Comparison of ENCODE assay signal across 1 cellular context in genomic region chr7:97027427-97028234, GRCh38.
TF ChIP-seq lines count a peak whose summit lies in the region.

No MANE protein-coding gene starts in this region.

TF ChIP-seq in GM12878, 131 proteins besides CTCF, POLR2A, EP300 and RAD21 (continued from another document):
- TF ChIP-seq, protein P1, sequence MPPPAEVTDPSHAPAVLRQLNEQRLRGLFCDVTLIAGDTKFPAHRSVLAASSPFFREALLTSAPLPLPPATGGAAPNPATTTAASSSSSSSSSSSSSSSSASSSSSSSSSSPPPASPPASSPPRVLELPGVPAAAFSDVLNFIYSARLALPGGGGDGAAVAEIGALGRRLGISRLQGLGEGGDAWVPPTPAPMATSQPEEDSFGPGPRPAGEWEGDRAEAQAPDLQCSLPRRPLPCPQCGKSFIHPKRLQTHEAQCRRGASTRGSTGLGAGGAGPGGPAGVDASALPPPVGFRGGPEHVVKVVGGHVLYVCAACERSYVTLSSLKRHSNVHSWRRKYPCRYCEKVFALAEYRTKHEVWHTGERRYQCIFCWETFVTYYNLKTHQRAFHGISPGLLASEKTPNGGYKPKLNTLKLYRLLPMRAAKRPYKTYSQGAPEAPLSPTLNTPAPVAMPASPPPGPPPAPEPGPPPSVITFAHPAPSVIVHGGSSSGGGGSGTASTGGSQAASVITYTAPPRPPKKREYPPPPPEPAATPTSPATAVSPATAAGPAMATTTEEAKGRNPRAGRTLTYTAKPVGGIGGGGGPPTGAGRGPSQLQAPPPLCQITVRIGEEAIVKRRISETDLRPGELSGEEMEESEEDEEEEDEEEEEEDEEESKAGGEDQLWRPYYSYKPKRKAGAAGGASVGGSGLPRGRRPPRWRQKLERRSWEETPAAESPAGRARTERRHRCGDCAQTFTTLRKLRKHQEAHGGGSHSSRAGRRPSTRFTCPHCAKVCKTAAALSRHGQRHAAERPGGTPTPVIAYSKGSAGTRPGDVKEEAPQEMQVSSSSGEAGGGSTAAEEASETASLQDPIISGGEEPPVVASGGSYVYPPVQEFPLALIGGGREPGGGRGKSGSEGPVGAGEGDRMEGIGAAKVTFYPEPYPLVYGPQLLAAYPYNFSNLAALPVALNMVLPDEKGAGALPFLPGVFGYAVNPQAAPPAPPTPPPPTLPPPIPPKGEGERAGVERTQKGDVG (CRISPR knock-in tag; IDR thresholded peaks at IDR 0.05): no peak
- TF ChIP-seq TCF3 (IDR thresholded peaks at IDR 0.05; ENCODE audit: borderline replicate concordance, insufficient read depth, low read depth, low read length) (no peak), MAX (IDR thresholded peaks at IDR 0.05; ENCODE audit: low read depth, low read length) (no peak), CHD4 (IDR thresholded peaks at IDR 0.05) (no peak), WRNIP1 (IDR thresholded peaks at IDR 0.05; ENCODE audit: borderline replicate concordance, low read depth, low read length) (0 out of 2 replicates have a peak, but pooled peaks have one; percentile 68), RBBP5 (conservative IDR thresholded peaks at IDR 0.05) (no peak), ZNF24 (IDR thresholded peaks at IDR 0.05) (no peak), YY1 (IDR thresholded peaks at IDR 0.05; ENCODE audit: low read depth, low read length) (0 out of 2 replicates have a peak, but pooled peaks have one; percentile 59)
- TF ChIP-seq, protein P2, sequence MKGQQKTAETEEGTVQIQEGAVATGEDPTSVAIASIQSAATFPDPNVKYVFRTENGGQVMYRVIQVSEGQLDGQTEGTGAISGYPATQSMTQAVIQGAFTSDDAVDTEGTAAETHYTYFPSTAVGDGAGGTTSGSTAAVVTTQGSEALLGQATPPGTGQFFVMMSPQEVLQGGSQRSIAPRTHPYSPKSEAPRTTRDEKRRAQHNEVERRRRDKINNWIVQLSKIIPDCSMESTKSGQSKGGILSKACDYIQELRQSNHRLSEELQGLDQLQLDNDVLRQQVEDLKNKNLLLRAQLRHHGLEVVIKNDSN (IDR thresholded peaks at IDR 0.05; ENCODE audit: borderline replicate concordance, extremely low read length, insufficient read depth, low read depth, low read length): no peak
- TF ChIP-seq, protein P3, sequence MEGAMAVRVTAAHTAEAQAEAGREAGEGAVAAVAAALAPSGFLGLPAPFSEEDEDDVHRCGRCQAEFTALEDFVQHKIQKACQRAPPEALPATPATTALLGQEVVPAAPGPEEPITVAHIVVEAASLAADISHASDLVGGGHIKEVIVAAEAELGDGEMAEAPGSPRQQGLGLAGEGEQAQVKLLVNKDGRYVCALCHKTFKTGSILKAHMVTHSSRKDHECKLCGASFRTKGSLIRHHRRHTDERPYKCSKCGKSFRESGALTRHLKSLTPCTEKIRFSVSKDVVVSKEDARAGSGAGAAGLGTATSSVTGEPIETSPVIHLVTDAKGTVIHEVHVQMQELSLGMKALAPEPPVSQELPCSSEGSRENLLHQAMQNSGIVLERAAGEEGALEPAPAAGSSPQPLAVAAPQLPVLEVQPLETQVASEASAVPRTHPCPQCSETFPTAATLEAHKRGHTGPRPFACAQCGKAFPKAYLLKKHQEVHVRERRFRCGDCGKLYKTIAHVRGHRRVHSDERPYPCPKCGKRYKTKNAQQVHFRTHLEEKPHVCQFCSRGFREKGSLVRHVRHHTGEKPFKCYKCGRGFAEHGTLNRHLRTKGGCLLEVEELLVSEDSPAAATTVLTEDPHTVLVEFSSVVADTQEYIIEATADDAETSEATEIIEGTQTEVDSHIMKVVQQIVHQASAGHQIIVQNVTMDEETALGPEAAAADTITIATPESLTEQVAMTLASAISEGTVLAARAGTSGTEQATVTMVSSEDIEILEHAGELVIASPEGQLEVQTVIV (IDR thresholded peaks at IDR 0.05; ENCODE audit: borderline replicate concordance, partially characterized antibody): no peak
